Comparison of ENCODE assay signal across 1 cellular context in the genomic region with DNA sequence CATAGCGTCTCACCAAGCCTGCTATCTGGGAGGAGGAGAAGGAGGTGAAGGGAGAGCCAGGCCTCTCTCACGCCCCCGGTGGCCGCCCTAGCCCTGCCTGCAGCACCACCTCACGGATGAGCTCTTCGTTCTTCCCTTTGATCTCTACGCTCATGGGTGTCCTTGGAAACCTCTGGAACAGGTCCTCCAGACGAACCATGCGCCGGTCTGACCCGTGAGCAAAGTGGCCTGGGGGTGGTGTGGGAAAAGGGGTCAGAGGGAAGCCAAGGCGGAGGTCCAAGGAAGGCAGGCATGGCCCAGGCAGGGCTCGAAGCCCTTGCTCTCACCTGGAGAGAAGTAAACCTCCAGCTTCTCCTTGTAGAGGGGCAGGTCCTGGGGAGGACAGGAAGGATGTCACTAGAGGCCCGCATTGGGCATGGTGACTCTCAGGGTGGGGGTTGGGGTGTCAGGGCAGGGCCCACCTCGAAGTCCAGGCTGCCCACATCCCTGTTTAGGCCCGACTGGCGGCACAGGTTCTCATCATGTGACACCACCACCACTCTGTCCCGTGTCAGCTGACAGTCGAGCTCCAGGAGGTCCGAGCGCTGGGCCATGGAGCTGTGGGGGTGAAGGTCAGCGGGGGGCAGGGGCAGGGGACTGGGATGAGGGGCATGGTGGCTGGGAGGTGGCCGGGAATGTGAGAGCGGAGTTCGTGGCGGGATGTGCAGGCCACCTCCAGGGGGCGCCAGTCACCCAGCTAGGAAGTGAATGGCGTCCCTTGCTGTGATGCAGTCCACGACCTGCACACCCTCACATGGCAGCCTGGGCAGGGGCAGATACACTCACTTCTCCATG.
TF ChIP-seq lines count a peak whose summit lies in the region.

No MANE protein-coding gene starts in this region.

TF ChIP-seq in IMR-90, 13 proteins besides CTCF, POLR2A, EP300 and RAD21:
- TF ChIP-seq, protein P1, sequence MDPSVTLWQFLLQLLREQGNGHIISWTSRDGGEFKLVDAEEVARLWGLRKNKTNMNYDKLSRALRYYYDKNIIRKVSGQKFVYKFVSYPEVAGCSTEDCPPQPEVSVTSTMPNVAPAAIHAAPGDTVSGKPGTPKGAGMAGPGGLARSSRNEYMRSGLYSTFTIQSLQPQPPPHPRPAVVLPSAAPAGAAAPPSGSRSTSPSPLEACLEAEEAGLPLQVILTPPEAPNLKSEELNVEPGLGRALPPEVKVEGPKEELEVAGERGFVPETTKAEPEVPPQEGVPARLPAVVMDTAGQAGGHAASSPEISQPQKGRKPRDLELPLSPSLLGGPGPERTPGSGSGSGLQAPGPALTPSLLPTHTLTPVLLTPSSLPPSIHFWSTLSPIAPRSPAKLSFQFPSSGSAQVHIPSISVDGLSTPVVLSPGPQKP (IDR thresholded peaks at IDR 0.05; ENCODE audit: borderline replicate concordance, low read depth, low read length) = no peak
- peak; percentile 47 for TF ChIP-seq SMC3 (IDR thresholded peaks at IDR 0.05; ENCODE audit: low read depth, low read length)
- TF ChIP-seq RFX5 (IDR thresholded peaks at IDR 0.05; ENCODE audit: low read depth, low read length) = no peak
- TF ChIP-seq NFE2L2 (IDR thresholded peaks at IDR 0.05; ENCODE audit: low read depth, low read length) = no peak
